In the genomic region with DNA sequence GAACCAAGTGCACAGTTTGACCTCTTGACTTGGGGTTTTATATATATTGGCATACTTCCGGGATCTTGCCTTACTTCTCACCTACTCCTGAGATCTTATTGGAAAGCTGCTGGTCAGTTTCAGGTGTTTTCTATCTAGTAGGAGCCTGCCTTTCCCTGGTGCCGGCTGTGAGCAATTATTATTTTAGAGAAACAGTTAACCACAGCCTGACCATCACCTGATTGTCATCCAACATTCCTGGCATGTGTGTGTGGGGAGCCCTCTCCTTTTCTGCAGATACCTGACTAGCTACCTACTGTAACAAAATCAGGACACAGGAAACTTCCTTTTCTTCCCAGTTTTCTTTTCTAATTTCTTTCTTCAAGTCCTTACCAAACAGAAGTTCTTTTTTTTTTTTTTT, we compare ENCODE assay signal across 4 cellular contexts.
"Had no signal": no experiment of that assay in that cellular context is flagged by ENCODE, and none has a peak within 500 bp of the region (broad histone marks: within the 10 kb centered on the region; RNA-seq: fewer than 3 reads in every experiment).

No MANE protein-coding gene starts in this region.

- H3K4me3 ChIP-seq: GM23338 had no signal

- ATAC-seq: GM23338 had no signal

- H2AFZ ChIP-seq: GM23338 had no signal

- H3K4me2 ChIP-seq: GM23338 had no signal

- DNase-seq: H9, HCEC 1CT, IMR-90 had no signal
